Comparison of ENCODE assay signal across 24 cellular contexts in the genomic region with DNA sequence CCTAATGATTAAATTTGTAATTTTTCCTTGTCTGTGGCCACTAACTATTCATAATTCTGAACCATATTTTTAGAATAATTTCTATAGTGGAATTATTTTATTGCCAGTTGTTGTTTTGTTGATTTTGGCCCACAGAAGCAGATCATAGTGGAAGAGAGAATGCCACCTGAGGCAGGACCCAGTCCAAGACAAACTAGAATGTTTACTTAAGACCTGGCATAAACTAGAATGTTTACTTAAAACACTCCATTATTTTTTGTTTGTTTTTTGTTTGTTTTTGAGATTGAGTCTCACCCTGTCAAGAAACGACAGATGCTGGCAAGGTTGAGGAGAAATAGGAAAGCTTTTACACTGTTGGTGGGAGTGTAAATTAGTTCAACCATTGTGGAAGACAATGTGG.
"Had no signal": no experiment of that assay in that cellular context is flagged by ENCODE, and none has a peak within 500 bp of the region (broad histone marks: within the 10 kb centered on the region; RNA-seq: fewer than 3 reads in every experiment).

No MANE protein-coding gene starts in this region.

- DNase-seq: activated CD4-positive, alpha-beta T cell treated with anti-CD3 and anti-CD28 coated beads for 36 hours; activated CD4-positive, alpha-beta T cell treated with anti-CD3 and anti-CD28 coated beads, Interleukin-2, amount 50 U/mL, for 4 hours; activated CD4-positive, CD25-positive, alpha-beta regulatory T cell; activated naive CD4-positive, alpha-beta T cell; activated T-cell treated with anti-CD3 and anti-CD28 coated beads for 4 hours; activated T-cell treated with anti-CD3 and anti-CD28 coated beads, Interleukin-2, amount 50 U/mL, for 72 hours; anterior cingulate cortex; endodermal cell; foreskin fibroblast; head of caudate nucleus; hippocampal formation; left cardiac atrium; naive B cell; nephron progenitor cell; stimulated activated CD4-positive, alpha-beta T cell treated with anti-CD3 and anti-CD28 coated beads, Interleukin-12 subunit alpha, Interleukin-12 subunit beta, amount 100 ng/mL, for 4 hours; stimulated activated CD4-positive, alpha-beta T cell treated with anti-CD3 and anti-CD28 coated beads, Interleukin-4, amount 100 ng/mL, for 1 hour; stimulated activated naive CD8-positive, alpha-beta T cell treated with anti-CD3 and anti-CD28 coated beads, Interleukin-15, Interleukin-2, amounts not matched to agents 100 U/mL and 50 U/mL, for 24 hours had no signal

- ATAC-seq: activated CD4-positive, alpha-beta T cell treated with anti-CD3 and anti-CD28 coated beads for 36 hours; activated naive CD4-positive, alpha-beta T cell treated with anti-CD3 and anti-CD28 coated beads, Interleukin-2, amount 50 U/mL, for 72 hours; activated T-cell treated with anti-CD3 and anti-CD28 coated beads, Interleukin-2, amount 50 U/mL, for 72 hours; esophagus mucosa; left cardiac atrium; sciatic nerve; stimulated activated naive CD8-positive, alpha-beta T cell treated with anti-CD3 and anti-CD28 coated beads, Interleukin-15, Interleukin-2, amounts not matched to agents 100 U/mL and 50 U/mL, for 24 hours had no signal

- FAIRE-seq: bronchial epithelial cell, keratinocyte had no signal

- H3K27ac ChIP-seq: neutrophil, skin epidermis had no signal

- H3K4me3 ChIP-seq: skin epidermis had no signal

- H3K27me3 ChIP-seq: neutrophil had no signal

- H3K36me3 ChIP-seq: neutrophil had no signal

- H3K9me3 ChIP-seq: neutrophil had no signal
